15 cellular contexts compared by ENCODE assay signal in genomic region chr14:70885343-70886014, GRCh38. TPM values are rescaled to one million over a fixed set of nuclear protein-coding genes. Genes with fewer than 3 reads are reported as not detected.
DNase-seq lines count a peak whose midpoint lies in the region; ATAC-seq, FAIRE-seq and TF ChIP-seq lines count a peak whose summit lies in the region.
"Had no signal": no experiment of that assay in that cellular context is flagged by ENCODE, and none has a peak within 500 bp of the region (broad histone marks: within the 10 kb centered on the region; RNA-seq: fewer than 3 reads in every experiment).

No MANE protein-coding gene starts in this region.

- no peak for FAIRE-seq in GM12878 (lab: Jason Lieb, UNC)
- FAIRE-seq: H1 had no signal

- H2AFZ ChIP-seq in GM12878 (ENCODE audit: control insufficient read depth, low read depth, low read length) = no peak overlapping the region

- H3K9me3 Mint-ChIP-seq in T-cell = no peaks in the 10 kb centered on the region

- SMC1A ChIA-PET in GM12878 (lab: Charles Lee; ENCODE audit: uncharacterized antibody, unreplicated experiment) = interaction anchor here (0.8 to 9.8 kb wide), 20 partner anchors 9 to 229 kb away, joined by 3 to 89 read pairs (median 6); partner anchors contain the start of gene PCNX1

- H3K4me2 ChIP-seq in GM12878 (ENCODE audit: control insufficient read depth, insufficient read depth) = peak overlapping the region; percentile 96

- TF ChIP-seq CTCF in GM12878 (IDR thresholded peaks at IDR 0.05 in 2 of 3, conservative IDR thresholded peaks at IDR 0.05 in 1 of 3; ENCODE audit: control insufficient read depth in 2 of 3, extremely low read depth in 1 of 3, insufficient read depth in 1 of 3, low read depth in 3 of 3, low read length in 3 of 3) = no peak
- no peak for TF ChIP-seq CTCF in esophagus muscularis mucosa (IDR thresholded peaks at IDR 0.05)

- peaks cover 76 to 78% (median 77%) of the 10 kb centered on the region in 3 donors for H3K4me1 Mint-ChIP-seq in T-cell

- TF ChIP-seq POLR2A in GM12878 (IDR thresholded peaks at IDR 0.05; ENCODE audit: low read depth, low read length) (no peak), esophagus muscularis mucosa (IDR thresholded peaks at IDR 0.05; ENCODE audit: low read depth) (no peak)

- 53% methylated on average over 5 of the region's 5 CpGs for WGBS in GM12878 (ENCODE audit: insufficient coverage, insufficient replicate concordance, low lambda C conversion rate, missing lambda C conversion rate)
- WGBS in esophagus muscularis mucosa = 87% methylated on average over 5 of the region's 5 CpGs

- H3K79me2 ChIP-seq in GM12878 (ENCODE audit: control insufficient read depth, insufficient read depth, low read length) = no peaks in the 10 kb centered on the region

- POLR2A ChIA-PET in T-cell (lab: Charles Lee) (no interaction called here), GM12878 (lab: Charles Lee) (interaction anchor here (1.1 to 2.1 kb wide), 4 partner anchors 13 to 223 kb away, joined by 3 to 10 read pairs (median 4); no protein-coding TSS in a partner anchor)

- peak; percentile 48 for DNase-seq in activated T-cell treated with anti-CD3 and anti-CD28 coated beads for 48 hours (ENCODE audit: low read depth)
- no peak for DNase-seq in activated T-cell treated with anti-CD3 and anti-CD28 coated beads for 4 hours
- DNase-seq in T-cell = no peak
- DNase-seq in GM12878 (ENCODE audit: low read depth, low spot score) = no peak
- peak; percentile 74 for DNase-seq in stimulated activated CD8-positive, alpha-beta memory T cell treated with anti-CD3 and anti-CD28 coated beads, Interleukin-4, amount 100 ng/mL, for 48 hours
- no peak for DNase-seq in islet precursor cell
- DNase-seq in SJCRH30 = no peak
- no peak for DNase-seq in esophagus muscularis mucosa (ENCODE audit: extremely low spot score)
- DNase-seq: activated gamma-delta T cell, DMS79, lower lobe of right lung, MV-4-11, stomach had no signal

- H3K4me3 ChIP-seq in GM12878 (no peak overlapping the region), SJCRH30 (no peak overlapping the region), esophagus muscularis mucosa (no peak overlapping the region)
- H3K4me3 ChIP-seq: lower lobe of right lung, stomach had no signal

- no peak for TF ChIP-seq RAD21 in GM12878 (IDR thresholded peaks at IDR 0.05; ENCODE audit: insufficient read depth, low read depth, low read length)

- H3K27ac Mint-ChIP-seq in T-cell = peak overlapping the region; percentile 90 to 95

- H3K4me1 ChIP-seq in GM12878 (ENCODE audit: control insufficient read depth, insufficient read depth, low read length) = peaks cover 78% of the 10 kb centered on the region
- no peaks in the 10 kb centered on the region for H3K4me1 ChIP-seq in SJCRH30
- peaks cover 4 to 23% (median 19%) of the 10 kb centered on the region in 4 donors for H3K4me1 ChIP-seq in esophagus muscularis mucosa

- in situ Hi-C loops in GM12878 (cut with MboI) = no loop called here

- peak overlapping the region; percentile 98 for H3K27ac ChIP-seq in GM12878 (ENCODE audit: control insufficient read depth, insufficient read depth)
- no peak overlapping the region for H3K27ac ChIP-seq in SJCRH30
- no peak overlapping the region for H3K27ac ChIP-seq in esophagus muscularis mucosa (replicated peaks in 1 of 4)

- H3K9ac ChIP-seq in GM12878 (ENCODE audit: control insufficient read depth, insufficient read depth, low read length) = no peak overlapping the region

- ATAC-seq in T-cell (replicated peaks in 1 of 4) (no peak), GM12878 (peak; percentile 7)
- ATAC-seq: esophagus mucosa, lower lobe of right lung had no signal

- H3K27me3 ChIP-seq in GM12878 (replicated peaks in 1 of 2; ENCODE audit: control insufficient read depth in 2 of 2, insufficient read depth in 2 of 2, low read length in 1 of 2) (no peaks in the 10 kb centered on the region), SJCRH30 (no peaks in the 10 kb centered on the region), esophagus muscularis mucosa (no peaks in the 10 kb centered on the region)
- H3K27me3 ChIP-seq: stomach had no signal

- H3K36me3 Mint-ChIP-seq in T-cell = no peaks in the 10 kb centered on the region

- no peaks in the 10 kb centered on the region for H3K27me3 Mint-ChIP-seq in T-cell

- intact Hi-C loops in GM12878 (cut with micrococcal nuclease; ENCODE audit: unreplicated experiment) (loop anchor here (1.0 to 5.0 kb wide), 2 partner anchors 23 to 218 kb away; no protein-coding TSS in a partner anchor), esophagus muscularis mucosa (cut with DNase I) (no loop called here)

- H3K4me3 Mint-ChIP-seq in T-cell = no peak overlapping the region

- no peaks in the 10 kb centered on the region for H4K20me1 ChIP-seq in GM12878 (ENCODE audit: control insufficient read depth, insufficient read depth)

- H3K36me3 ChIP-seq in GM12878 (ENCODE audit: control insufficient read depth in 2 of 2, insufficient read depth in 2 of 2, low read length in 1 of 2) = no peaks in the 10 kb centered on the region
- H3K36me3 ChIP-seq in SJCRH30 = no peaks in the 10 kb centered on the region
- H3K36me3 ChIP-seq in esophagus muscularis mucosa = no peaks in the 10 kb centered on the region
- H3K36me3 ChIP-seq: lower lobe of right lung, stomach had no signal

- no peak for TF ChIP-seq EP300 in GM12878 (IDR thresholded peaks at IDR 0.05; ENCODE audit: borderline replicate concordance in 1 of 2, control insufficient read depth in 1 of 2, low read depth in 2 of 2, low read length in 2 of 2)
- TF ChIP-seq EP300 in esophagus muscularis mucosa (IDR thresholded peaks at IDR 0.05) = no peak

- no TSS peak for BruUV-seq in GM12878 (replicated peaks; lab: Mats Ljungman, UMichigan)

- CTCF ChIA-PET in T-cell (lab: Charles Lee) (interaction anchor here (0.6 to 2.1 kb wide), 6 partner anchors 11 to 70 kb away, joined by 3 to 16 read pairs (median 4); partner anchors contain the start of gene PCNX1 (in 1 of the 2)), GM12878 (lab: Yijun Ruan, JAX) (interaction anchor here (0.7 to 12.3 kb wide), 12 partner anchors 13 to 112 kb away, joined by 3 to 110 read pairs (median 4); partner anchors contain the start of genes MAP3K9 and PCNX1)

- H3K9me3 ChIP-seq in GM12878 (replicated peaks; ENCODE audit: control insufficient read depth, insufficient read depth, low read length) (no peaks in the 10 kb centered on the region), SJCRH30 (replicated peaks) (no peaks in the 10 kb centered on the region), esophagus muscularis mucosa (no peaks in the 10 kb centered on the region)
- H3K9me3 ChIP-seq: lower lobe of right lung, stomach had no signal

- RAD21 ChIA-PET in GM12878 (lab: Charles Lee; ENCODE audit: unreplicated experiment) = interaction anchor here (0.7 to 4.1 kb wide), 9 partner anchors 8 to 76 kb away, joined by 3 to 17 read pairs (median 7); partner anchors contain the start of genes MAP3K9 and PCNX1

TF ChIP-seq in GM12878, 131 proteins besides CTCF, POLR2A, EP300 and RAD21 (continues in another document):
- TF ChIP-seq BHLHE40 (IDR thresholded peaks at IDR 0.05; ENCODE audit: borderline replicate concordance in 1 of 2, low read depth in 2 of 2, low read length in 1 of 2) (no peak), JUNB (IDR thresholded peaks at IDR 0.05) (peak; percentile 47; the same call in 1 of the 2 replicates), IKZF2 (IDR thresholded peaks at IDR 0.05) (no peak), MEF2B (IDR thresholded peaks at IDR 0.05; ENCODE audit: partially characterized antibody, poor library complexity, severe bottlenecking) (no peak), ATF7 (IDR thresholded peaks at IDR 0.05; ENCODE audit: low read depth) (no peak), IKZF1 (conservative IDR thresholded peaks at IDR 0.05) (no peak), PAX8 (IDR thresholded peaks at IDR 0.05) (no peak), HSF1 (IDR thresholded peaks at IDR 0.05; ENCODE audit: low read depth, low read length) (no peak), RAD51 (IDR thresholded peaks at IDR 0.05) (no peak)

RNA-seq across cellular contexts. Expression of gene PCNX1, which starts 21.8 kb away (rescaled TPM):
- 100 to 1,000 TPM in 2 of 5 donors, 10 to 100 TPM in 3; 80.8 to 140 (median 86.3) TPM for total RNA-seq in T-cell
- total RNA-seq in GM12878 (2013; cell fraction: nucleolus; rRNA removed) = 260 and 270 TPM in 2 replicates
- total RNA-seq in GM12878 (2014; rRNA removed) = 40.4 and 46.5 TPM in 2 replicates
- total RNA-seq in GM12878 (2014; rRNA removed; fragmentation: Illumina TruSeq; extraction: Trizol) = 44.3 and 47.1 TPM in 2 replicates
- 34.3 and 40.3 TPM in 2 replicates for total RNA-seq in GM12878 (2021)
- polyA plus RNA-seq in GM12878 (2011; ENCODE audit: low read depth) = 6.6 TPM
- 53.9 and 54.8 TPM in 2 replicates for polyA plus RNA-seq in GM12878 (2011; rRNA removed)
- polyA plus RNA-seq in GM12878 (2011; cell fraction: cytosol; rRNA removed) = 35.8 and 41.0 TPM in 2 replicates
- 70.6 and 74.4 TPM in 2 replicates for polyA plus RNA-seq in GM12878 (2011; cell fraction: nucleus; rRNA removed)
- polyA plus RNA-seq in GM12878 (2012) = 9.6 and 11.2 TPM in 2 replicates
- 23.5 and 33.8 TPM in 2 replicates for polyA plus RNA-seq in GM12878 (2014; fragmentation: Illumina TruSeq; extraction: Trizol)
- 1 to 10 TPM; 4.6 to 5.1 TPM for polyA plus RNA-seq in GM12878 (2014; fragmentation: Nextera tagmentation; extraction: Ambion mirVana)
- 16.3 and 17.5 TPM in 2 replicates for polyA plus RNA-seq in GM12878 (2014; rRNA removed)
- 1 to 10 TPM; 5.2 to 9.3 TPM for polyA plus RNA-seq in GM12878 (2016; fragmentation: Nextera tagmentation; extraction: Ambion mirVana)
- 136 and 171 TPM in 2 replicates for polyA minus RNA-seq in GM12878 (2011; rRNA and poly(A)+ RNA removed)
- polyA minus RNA-seq in GM12878 (2011; cell fraction: cytosol; rRNA and poly(A)+ RNA removed) = 46.5 and 51.5 TPM in 2 replicates
- polyA minus RNA-seq in GM12878 (2011; cell fraction: nucleus; rRNA and poly(A)+ RNA removed) = 103 and 146 TPM in 2 replicates
- total RNA-seq in SJCRH30 (2014; rRNA removed; shearing (Covaris generic)) = 32.7 and 40.3 TPM in 2 replicates
- total RNA-seq in esophagus muscularis mucosa = 10 to 100 TPM; 56.3 to 62.5 (median 59.6) TPM

Comparison
In these comparisons a context has a peak if more than half of its experiments do, and no peak if none do; other contexts are left out.
1. DNase-seq: peak in activated T-cell treated with anti-CD3 and anti-CD28 coated beads for 48 hours (single experiment) and stimulated activated CD8-positive, alpha-beta memory T cell treated with anti-CD3 and anti-CD28 coated beads, Interleukin-4, amount 100 ng/mL, for 48 hours (single experiment); none in activated T-cell treated with anti-CD3 and anti-CD28 coated beads for 4 hours (single experiment), T-cell (0 of 34), GM12878 (single experiment), islet precursor cell (single experiment), SJCRH30 (0 of 2) and esophagus muscularis mucosa (single experiment).